In genomic region chr13:79548886-79549285, GRCh38 we compare ENCODE assay signal across 9 cellular contexts.
DNase-seq lines count a peak whose midpoint lies in the region; ATAC-seq and TF ChIP-seq lines count a peak whose summit lies in the region.
"Had no signal": no experiment of that assay in that cellular context is flagged by ENCODE, and none has a peak within 500 bp of the region (broad histone marks: within the 10 kb centered on the region; RNA-seq: fewer than 3 reads in every experiment).

No MANE protein-coding gene starts in this region.

- ATAC-seq in HCT116: no peak
- ATAC-seq in GM18511 (IDR thresholded peaks at IDR 0.05; ENCODE audit: unreplicated experiment): no peak

- 0 out of 2 replicates have a peak, but pooled peaks have one; percentile 22 for TF ChIP-seq RAD21 in HCT116 (IDR thresholded peaks at IDR 0.05; ENCODE audit: low read depth)

- peaks cover 5% of the 10 kb centered on the region; the same call in 1 of the 2 replicates for H4K20me1 ChIP-seq in HCT116 (ENCODE audit: insufficient read depth)

- intact Hi-C loops in HCT116 (cut with micrococcal nuclease): loop anchor here (10.0 kb wide), 1 partner anchor 564 kb away; no protein-coding TSS in a partner anchor

- H3K4me3 ChIP-seq in HCT116 (replicated peaks in 1 of 2; ENCODE audit: low read depth in 1 of 2, low read length in 2 of 2) (no peak overlapping the region), epithelial cell of esophagus (ENCODE audit: low read length) (no peak overlapping the region)

- H3K9me3 ChIP-seq in HCT116 (ENCODE audit: control insufficient read depth in 1 of 2, insufficient read depth in 1 of 2, low read depth in 1 of 2, low read length in 2 of 2): no peaks in the 10 kb centered on the region

- no TSS peak for BruUV-seq in HCT116 (replicated peaks; lab: Mats Ljungman, UMichigan)

- no peaks in the 10 kb centered on the region for H3K36me3 ChIP-seq in HCT116 (ENCODE audit: control insufficient read depth in 1 of 2, insufficient read depth in 2 of 2, low read length in 2 of 2)

- no peaks in the 10 kb centered on the region for H3K9me2 ChIP-seq in HCT116 (ENCODE audit: insufficient read depth)

- RAD21 ChIA-PET in HCT116 (lab: Charles Lee; ENCODE audit: low non-redundant PET in 1 of 2, low total read pairs in 2 of 2, uncharacterized antibody in 2 of 2, unreplicated experiment in 2 of 2): no interaction called here

- no peaks in the 10 kb centered on the region for H3K27me3 ChIP-seq in HCT116 (ENCODE audit: insufficient read depth, low read length)

- DNase-seq in HCT116 (ENCODE audit: low read depth, low spot score): no peak
- peak; percentile 40 for DNase-seq in OCI-M1 (lab: John Stamatoyannopoulos, UW)
- peak; percentile 24 for DNase-seq in epithelial cell of esophagus (ENCODE audit: low read depth)
- peak; percentile 33 for DNase-seq in renal cortical epithelial cell (ENCODE audit: low read depth)
- DNase-seq in T-helper 2 cell: no peak
- no peak for DNase-seq in NCI-H2107 treated with DMSO at 0.1 percent for 48 hours (lab: John Stamatoyannopoulos, UW; ENCODE audit: unreplicated experiment)
- DNase-seq: effector CD8-positive, alpha-beta T cell; substantia nigra had no signal

- no peaks in the 10 kb centered on the region for H3K79me2 ChIP-seq in HCT116 (ENCODE audit: insufficient read depth, low read length)

- no peak overlapping the region for H2AFZ ChIP-seq in HCT116 (ENCODE audit: low read depth, low read length, poor library complexity, severe bottlenecking)

- CTCF ChIA-PET in HCT116 (lab: Charles Lee): interaction anchor here (0.8 kb wide), 1 partner anchor 7 kb away, joined by 4 read pairs; no protein-coding TSS in a partner anchor

- POLR2A ChIA-PET in HCT116 (lab: Charles Lee): no interaction called here

- TF ChIP-seq CTCF in HCT116 (IDR thresholded peaks at IDR 0.05 in 2 of 3, conservative IDR thresholded peaks at IDR 0.05 in 1 of 3; ENCODE audit: borderline replicate concordance in 1 of 3, insufficient read depth in 1 of 3, low read depth in 2 of 3, low read length in 2 of 3) (peak in 2 of 3 experiments; percentile 10 to 23; a peak in 1 of 6 replicates), epithelial cell of esophagus (IDR thresholded peaks at IDR 0.05; ENCODE audit: insufficient read depth, low read depth, low read length, missing control alignments) (peak; percentile 16)

- H3K9ac ChIP-seq in HCT116 (ENCODE audit: low read length): no peak overlapping the region

- H3K4me2 ChIP-seq in HCT116 (ENCODE audit: low read length): no peak overlapping the region

- H3K27ac ChIP-seq in HCT116 (ENCODE audit: low read depth, low read length): no peak overlapping the region

- TF ChIP-seq POLR2A in HCT116 (IDR thresholded peaks at IDR 0.05; ENCODE audit: borderline replicate concordance, extremely low read depth, insufficient read depth, insufficient read length): no peak

- no peaks in the 10 kb centered on the region for H3K4me1 ChIP-seq in HCT116 (ENCODE audit: control insufficient read depth in 1 of 2, insufficient read depth in 2 of 2, low read length in 2 of 2)

TF ChIP-seq in HCT116, 20 proteins besides CTCF, POLR2A, EP300 and RAD21:
- TF ChIP-seq POLR2AphosphoS5 (IDR thresholded peaks at IDR 0.05; ENCODE audit: low read depth, low read length): no peak
- TF ChIP-seq CEBPB (IDR thresholded peaks at IDR 0.05; ENCODE audit: low read depth): no peak
- no peak for TF ChIP-seq EZH2 (IDR thresholded peaks at IDR 0.05)
- TF ChIP-seq, protein P1, sequence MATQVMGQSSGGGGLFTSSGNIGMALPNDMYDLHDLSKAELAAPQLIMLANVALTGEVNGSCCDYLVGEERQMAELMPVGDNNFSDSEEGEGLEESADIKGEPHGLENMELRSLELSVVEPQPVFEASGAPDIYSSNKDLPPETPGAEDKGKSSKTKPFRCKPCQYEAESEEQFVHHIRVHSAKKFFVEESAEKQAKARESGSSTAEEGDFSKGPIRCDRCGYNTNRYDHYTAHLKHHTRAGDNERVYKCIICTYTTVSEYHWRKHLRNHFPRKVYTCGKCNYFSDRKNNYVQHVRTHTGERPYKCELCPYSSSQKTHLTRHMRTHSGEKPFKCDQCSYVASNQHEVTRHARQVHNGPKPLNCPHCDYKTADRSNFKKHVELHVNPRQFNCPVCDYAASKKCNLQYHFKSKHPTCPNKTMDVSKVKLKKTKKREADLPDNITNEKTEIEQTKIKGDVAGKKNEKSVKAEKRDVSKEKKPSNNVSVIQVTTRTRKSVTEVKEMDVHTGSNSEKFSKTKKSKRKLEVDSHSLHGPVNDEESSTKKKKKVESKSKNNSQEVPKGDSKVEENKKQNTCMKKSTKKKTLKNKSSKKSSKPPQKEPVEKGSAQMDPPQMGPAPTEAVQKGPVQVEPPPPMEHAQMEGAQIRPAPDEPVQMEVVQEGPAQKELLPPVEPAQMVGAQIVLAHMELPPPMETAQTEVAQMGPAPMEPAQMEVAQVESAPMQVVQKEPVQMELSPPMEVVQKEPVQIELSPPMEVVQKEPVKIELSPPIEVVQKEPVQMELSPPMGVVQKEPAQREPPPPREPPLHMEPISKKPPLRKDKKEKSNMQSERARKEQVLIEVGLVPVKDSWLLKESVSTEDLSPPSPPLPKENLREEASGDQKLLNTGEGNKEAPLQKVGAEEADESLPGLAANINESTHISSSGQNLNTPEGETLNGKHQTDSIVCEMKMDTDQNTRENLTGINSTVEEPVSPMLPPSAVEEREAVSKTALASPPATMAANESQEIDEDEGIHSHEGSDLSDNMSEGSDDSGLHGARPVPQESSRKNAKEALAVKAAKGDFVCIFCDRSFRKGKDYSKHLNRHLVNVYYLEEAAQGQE (IDR thresholded peaks at IDR 0.05; ENCODE audit: low read depth): no peak

Comparison
In these comparisons a context has a peak if more than half of its experiments do, and no peak if none do; other contexts are left out.
1. DNase-seq: peak in OCI-M1 (single experiment), epithelial cell of esophagus (single experiment) and renal cortical epithelial cell (single experiment); none in HCT116 (single experiment), T-helper 2 cell (0 of 5) and NCI-H2107 treated with DMSO at 0.1 percent for 48 hours (single experiment).